Comparison of ENCODE assay signal across 14 cellular contexts in genomic region chr10:95552680-95553342, GRCh38. TPM values are rescaled to one million over a fixed set of nuclear protein-coding genes. Genes with fewer than 3 reads are reported as not detected.
DNase-seq lines count a peak whose midpoint lies in the region; ATAC-seq and TF ChIP-seq lines count a peak whose summit lies in the region.
"Had no signal": no experiment of that assay in that cellular context is flagged by ENCODE, and none has a peak within 500 bp of the region (broad histone marks: within the 10 kb centered on the region; RNA-seq: fewer than 3 reads in every experiment).

No MANE protein-coding gene starts in this region.

- H3K4me1 ChIP-seq in muscle layer of colon (ENCODE audit: insufficient read depth, low read length) (peaks cover 53% of the 10 kb centered on the region), uterus (peaks cover 0 to 3% of the 10 kb centered on the region in 2 donors)

- intact Hi-C loops in uterus (cut with DNase I; ENCODE audit: low total_unique reads), result no loop called here

- no peak for TF ChIP-seq POLR2A in uterus (IDR thresholded peaks at IDR 0.05)

- H3K4me3 ChIP-seq in muscle layer of colon (ENCODE audit: low read depth in 1 of 2, low read length in 2 of 2), result no peak overlapping the region
- H3K4me3 ChIP-seq in uterus, result no peak overlapping the region
- H3K4me3 ChIP-seq: vagina had no signal

- DNase-seq in Caki2 (ENCODE audit: low read depth) (peak; percentile 87), M059J (ENCODE audit: low read depth) (peak; percentile 46), endothelial cell (ENCODE audit: low spot score) (no peak), GDM1 (lab: John Stamatoyannopoulos, UW) (no peak), uterus (no peak)
- DNase-seq: activated CD4-positive, alpha-beta T cell treated with anti-CD3 and anti-CD28 coated beads for 48 hours; activated T-cell treated with anti-CD3 and anti-CD28 coated beads, Interleukin-2, amount 50 U/mL, for 4 hours; NCI-H2081 treated with DMSO at 0.1 percent for 48 hours; NCI-H774; stimulated activated naive CD4-positive, alpha-beta T cell had no signal

- H3K36me3 ChIP-seq in muscle layer of colon (ENCODE audit: insufficient read depth, low read length) (no peaks in the 10 kb centered on the region), uterus (no peaks in the 10 kb centered on the region)
- H3K36me3 ChIP-seq: vagina had no signal

- H3K27me3 ChIP-seq in muscle layer of colon (ENCODE audit: control insufficient read depth in 1 of 2, insufficient read depth in 2 of 2, low read length in 2 of 2) (no peaks in the 10 kb centered on the region), uterus (no peaks in the 10 kb centered on the region)
- H3K27me3 ChIP-seq: vagina had no signal

- H3K9me3 Mint-ChIP-seq in endothelial cell (ENCODE audit: unreplicated experiment), result no peaks in the 10 kb centered on the region

- no peaks in the 10 kb centered on the region for H3K9me3 ChIP-seq in muscle layer of colon (ENCODE audit: low read length)
- H3K9me3 ChIP-seq in uterus, result no peaks in the 10 kb centered on the region
- H3K9me3 ChIP-seq: vagina had no signal

- peaks cover 7% of the 10 kb centered on the region for H3K27me3 Mint-ChIP-seq in endothelial cell (ENCODE audit: unreplicated experiment)

- in situ Hi-C loops in Caki2 (cut with HindIII; ENCODE audit: low pct_unique_long_range_greater_than_20kb, low sequenced_read_pairs), result no loop called here

- peaks cover 8% of the 10 kb centered on the region for H3K36me3 Mint-ChIP-seq in endothelial cell (ENCODE audit: low read depth, unreplicated experiment)

- no peak for ATAC-seq in HG02623 (IDR thresholded peaks at IDR 0.05; ENCODE audit: unreplicated experiment)
- ATAC-seq in HG02678 (IDR thresholded peaks at IDR 0.05; ENCODE audit: unreplicated experiment), result no peak
- ATAC-seq: activated T-cell treated with anti-CD3 and anti-CD28 coated beads, Interleukin-2, amount 50 U/mL, for 4 hours had no signal

- H3K9ac ChIP-seq in muscle layer of colon (ENCODE audit: low read length), result no peak overlapping the region

- peak overlapping the region; percentile 76 for H3K27ac Mint-ChIP-seq in endothelial cell (ENCODE audit: unreplicated experiment)

- H3K27ac ChIP-seq in muscle layer of colon (ENCODE audit: low read depth, low read length) (peak overlapping the region; percentile 75), uterus (peak overlapping the region in 1 of 2 donors; percentile 54)
- H3K27ac ChIP-seq: vagina had no signal

- peaks cover 46% of the 10 kb centered on the region for H3K4me1 Mint-ChIP-seq in endothelial cell (ENCODE audit: unreplicated experiment)

- TF ChIP-seq CTCF in endothelial cell (IDR thresholded peaks at IDR 0.05; ENCODE audit: unreplicated experiment), result no peak
- no peak for TF ChIP-seq CTCF in uterus (IDR thresholded peaks at IDR 0.05)

- peak overlapping the region; percentile 48 for H3K4me3 Mint-ChIP-seq in endothelial cell (ENCODE audit: unreplicated experiment)
- H3K4me3 Mint-ChIP-seq: activated T-cell treated with anti-CD3 and anti-CD28 coated beads, Interleukin-2, amount 50 U/mL, for 4 hours had no signal

RNA-seq across cellular contexts. Expression of gene SORBS1, which starts 8.4 kb away (rescaled TPM):
- 2.7 and 3.4 TPM in 2 replicates for total RNA-seq in Caki2 (2014; rRNA removed; shearing (Covaris generic); ENCODE audit: low replicate concordance)
- 0.57 and 2.4 TPM in 2 replicates for total RNA-seq in M059J (2014; rRNA removed; shearing (Covaris generic))
- 103 TPM for total RNA-seq in endothelial cell (ENCODE audit: unreplicated experiment)
- 100 to 1,000 TPM in 3 of 4 donors, 10 to 100 TPM in 1; 89.9 to 422 (median 271) TPM for total RNA-seq in uterus

Comparison
In these comparisons a context has a peak if more than half of its experiments do, and no peak if none do; other contexts are left out.
1. DNase-seq: peak in Caki2 (single experiment) and M059J (single experiment); none in endothelial cell (single experiment), GDM1 (single experiment) and uterus (0 of 2).
2. RNA of gene SORBS1, which starts 8.4 kb away (total RNA-seq): 89.9 to 422 TPM in uterus and 103 TPM in endothelial cell (single experiment); 2.7 to 3.4 TPM in Caki2 and 0.57 to 2.4 TPM in M059J; every median in the first group is over 10 times any median in the second.